9 cellular contexts compared by ENCODE assay signal in the genomic region with DNA sequence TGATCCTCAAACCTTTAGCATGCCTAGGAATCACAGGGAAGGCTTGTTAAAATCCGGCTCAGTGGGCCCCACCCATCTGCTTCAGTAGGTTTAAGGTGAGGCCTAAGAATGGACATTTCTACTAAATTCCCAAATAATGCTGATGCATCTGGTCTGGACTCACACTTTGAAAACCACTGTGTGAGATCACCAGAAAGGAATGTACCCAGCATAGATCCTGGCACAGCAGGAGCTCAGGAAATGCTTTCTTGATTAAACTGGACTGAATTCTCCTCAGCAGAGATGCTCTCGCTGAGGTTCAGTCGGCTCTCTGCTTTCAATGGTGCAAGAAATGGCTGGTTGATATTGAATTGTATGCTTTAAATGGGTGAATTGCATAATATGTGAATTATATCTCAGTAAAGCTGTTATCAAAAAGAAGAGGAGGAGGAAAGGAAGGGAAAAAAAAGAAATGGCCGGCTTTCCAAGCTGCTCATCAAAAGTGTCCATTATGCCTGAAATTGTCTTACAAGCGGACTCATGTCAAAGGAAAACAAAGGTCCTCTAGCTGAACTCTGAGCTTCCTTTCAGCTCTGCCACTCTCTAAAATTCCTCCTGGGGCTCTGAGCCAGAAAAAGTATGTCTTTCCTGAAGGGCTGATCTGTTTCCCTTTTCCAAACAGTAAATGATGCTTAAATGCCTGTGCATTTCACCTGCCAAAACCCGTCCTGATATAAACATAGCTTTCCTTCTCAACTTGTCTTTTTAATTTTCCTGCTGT.
DNase-seq lines count a peak whose midpoint lies in the region; ATAC-seq and TF ChIP-seq lines count a peak whose summit lies in the region.
"Had no signal": no experiment of that assay in that cellular context is flagged by ENCODE, and none has a peak within 500 bp of the region (broad histone marks: within the 10 kb centered on the region; RNA-seq: fewer than 3 reads in every experiment).

No MANE protein-coding gene starts in this region.

- peak overlapping the region; percentile 70 for H3K4me2 ChIP-seq in PC-9

- no peaks in the 10 kb centered on the region for H3K9me3 ChIP-seq in PC-9 (ENCODE audit: insufficient read depth, low read depth)

- H3K4me3 Mint-ChIP-seq in nephron = no peak overlapping the region

- peaks cover under 1% of the 10 kb centered on the region for H3K27me3 Mint-ChIP-seq in nephron (ENCODE audit: low read depth)

- no peak overlapping the region for H2AFZ ChIP-seq in PC-9

- H3K27ac ChIP-seq in PC-9 = peak overlapping the region; percentile 98

- CTCF ChIA-PET in PC-9 (lab: Charles Lee) = no interaction called here

- peaks cover 15% of the 10 kb centered on the region for H3K79me2 ChIP-seq in PC-9 (ENCODE audit: low read depth)

- peak overlapping the region; percentile 34; the same call in 1 of the 2 replicates for H3K4me3 ChIP-seq in PC-9

- H3K27ac Mint-ChIP-seq in nephron = peak overlapping the region; percentile 85 to 86 (median 86)
- peak overlapping the region in 1 of 2 donors; percentile 35 for H3K27ac Mint-ChIP-seq in activated naive CD4-positive, alpha-beta T cell treated with anti-CD3 and anti-CD28 coated beads, Interleukin-2, amount 50 U/mL, for 72 hours

- TF ChIP-seq CTCF in PC-9 (conservative IDR thresholded peaks at IDR 0.05) (no peak), nephron (IDR thresholded peaks at IDR 0.05; ENCODE audit: unreplicated experiment in 3 of 3) (no peak)

- DNase-seq in AG20443 (ENCODE audit: low spot score) = peak; percentile 91
- DNase-seq in PC-9 = peak; percentile 76 to 96
- DNase-seq in SKM-1 (lab: John Stamatoyannopoulos, UW; ENCODE audit: unreplicated experiment) = no peak
- DNase-seq in activated naive CD4-positive, alpha-beta T cell treated with anti-CD3 and anti-CD28 coated beads, Interleukin-2, amount 50 U/mL, for 72 hours (ENCODE audit: low spot score in 2 of 2) = no peak
- DNase-seq: GF-D8 had no signal

- BruUV-seq in PC-9 (replicated peaks; lab: Mats Ljungman, UMichigan) = TSS peak; percentile 93

- H3K36me3 ChIP-seq in PC-9 (ENCODE audit: low read depth) = 0 out of 2 replicates have a peak, but pooled peaks cover 7% of the 10 kb centered on the region

- no peaks in the 10 kb centered on the region for H3K27me3 ChIP-seq in PC-9 (ENCODE audit: insufficient read depth, low read depth)

- POLR2A ChIA-PET in PC-9 (lab: Charles Lee; ENCODE audit: unreplicated experiment) = interaction anchor here (0.6 to 1.0 kb wide), 5 partner anchors 81 to 310 kb away, joined by 3 to 8 read pairs (median 3); no protein-coding TSS in a partner anchor

- H3K4me1 ChIP-seq in PC-9 (replicated peaks; ENCODE audit: insufficient read depth) = peaks cover 69% of the 10 kb centered on the region

- intact Hi-C loops in PC-9 (cut with micrococcal nuclease; ENCODE audit: unreplicated experiment) = loop anchor here (1.0 to 5.0 kb wide), 6 partner anchors 59 to 177 kb away; partner anchors contain the start of genes GALNT10 and SAP30L

- H4K20me1 ChIP-seq in PC-9 (ENCODE audit: insufficient read depth) = no peaks in the 10 kb centered on the region

- H3K9me2 ChIP-seq in PC-9 (ENCODE audit: insufficient read depth) = no peaks in the 10 kb centered on the region

- H3K9me3 Mint-ChIP-seq in nephron = no peaks in the 10 kb centered on the region
- no peaks in the 10 kb centered on the region for H3K9me3 Mint-ChIP-seq in activated naive CD4-positive, alpha-beta T cell treated with anti-CD3 and anti-CD28 coated beads, Interleukin-2, amount 50 U/mL, for 72 hours

- ATAC-seq in esophagus mucosa (peak; percentile 64), GM21786 (IDR thresholded peaks at IDR 0.05; ENCODE audit: unreplicated experiment) (no peak), HG02610 (IDR thresholded peaks at IDR 0.05; ENCODE audit: unreplicated experiment) (no peak)
- ATAC-seq in activated naive CD4-positive, alpha-beta T cell treated with anti-CD3 and anti-CD28 coated beads, Interleukin-2, amount 50 U/mL, for 72 hours = no peak

- no peaks in the 10 kb centered on the region for H3K36me3 Mint-ChIP-seq in nephron (ENCODE audit: low read depth)
- H3K36me3 Mint-ChIP-seq in activated naive CD4-positive, alpha-beta T cell treated with anti-CD3 and anti-CD28 coated beads, Interleukin-2, amount 50 U/mL, for 72 hours = no peaks in the 10 kb centered on the region

- peaks cover 62% of the 10 kb centered on the region for H3K4me1 Mint-ChIP-seq in nephron

- H3F3A ChIP-seq in PC-9 (ENCODE audit: insufficient read depth, low read depth) = peaks cover 44% of the 10 kb centered on the region

Comparison
In these comparisons a context has a peak if more than half of its experiments do, and no peak if none do; other contexts are left out.
1. DNase-seq: peak in AG20443 (single experiment) and PC-9 (2 of 2); none in SKM-1 (single experiment) and activated naive CD4-positive, alpha-beta T cell treated with anti-CD3 and anti-CD28 coated beads, Interleukin-2, amount 50 U/mL, for 72 hours (0 of 2).